In the genomic region with DNA sequence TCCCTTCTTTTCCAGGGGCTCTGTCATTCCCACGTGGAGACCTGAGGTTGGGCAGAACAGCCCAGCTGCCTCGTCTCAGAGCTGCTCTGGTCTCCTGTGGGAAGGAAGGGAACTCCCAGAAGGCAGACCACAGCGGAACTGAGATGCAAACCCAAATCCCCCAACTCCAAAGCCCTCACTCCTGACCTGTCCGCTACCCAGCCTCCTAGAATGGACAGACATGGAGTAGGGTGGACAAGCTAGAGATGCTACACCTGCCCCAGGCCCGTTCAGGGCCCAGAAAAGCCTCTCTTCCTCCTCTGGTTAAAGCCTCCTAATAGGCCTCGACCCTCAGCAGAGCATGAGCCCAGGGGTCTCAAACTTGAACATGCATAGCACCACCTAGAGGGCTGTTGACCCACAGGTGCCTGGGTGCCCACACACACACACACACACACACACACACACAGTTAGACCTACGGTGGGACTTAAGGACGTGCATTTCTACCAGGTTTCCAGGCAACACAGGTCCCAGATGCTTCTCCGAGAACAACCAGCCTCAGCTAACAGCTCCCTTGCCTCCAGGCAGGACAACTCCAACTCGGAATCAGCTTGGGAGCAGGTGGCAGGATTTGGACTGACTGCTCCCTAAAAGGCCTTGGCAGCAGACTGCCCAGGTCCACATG, we compare ENCODE assay signal across 12 cellular contexts.
DNase-seq lines count a peak whose midpoint lies in the region; ATAC-seq and TF ChIP-seq lines count a peak whose summit lies in the region.
"Had no signal": no experiment of that assay in that cellular context is flagged by ENCODE, and none has a peak within 500 bp of the region (broad histone marks: within the 10 kb centered on the region; RNA-seq: fewer than 3 reads in every experiment).

No MANE protein-coding gene starts in this region.

- H3K4me3 Mint-ChIP-seq in WTC11 = no peak overlapping the region

- H3K23ac ChIP-seq in mesendoderm (ENCODE audit: low read length) = no peak overlapping the region

- no peaks in the 10 kb centered on the region for H3K27me3 ChIP-seq in mesendoderm (ENCODE audit: insufficient read depth, low read length, poor library complexity)
- H3K27me3 ChIP-seq in tibial artery = no peaks in the 10 kb centered on the region

- no peak overlapping the region for H3K27ac Mint-ChIP-seq in WTC11

- no peaks in the 10 kb centered on the region for H3K79me2 ChIP-seq in mesendoderm (ENCODE audit: control insufficient read depth, insufficient read depth, low read length)

- no peaks in the 10 kb centered on the region for H3K36me3 Mint-ChIP-seq in WTC11

- H2BK120ac ChIP-seq in mesendoderm (ENCODE audit: low read depth, low read length) = no peak overlapping the region

- H3K79me1 ChIP-seq in mesendoderm (ENCODE audit: low read length) = no peaks in the 10 kb centered on the region

- peak; percentile 20 for DNase-seq in NAMALWA (ENCODE audit: low spot score)
- peak; percentile 13 for DNase-seq in dermis blood vessel endothelial cell
- DNase-seq in mesendoderm = peak; percentile 27
- DNase-seq in tibial artery = peak in 1 of 2 donors; percentile 53
- no peak for DNase-seq in WTC11 (ENCODE audit: low spot score)
- no peak for DNase-seq in glomerular visceral epithelial cell (ENCODE audit: extremely low spot score)
- no peak for DNase-seq in stimulated activated naive CD4-positive, alpha-beta T cell treated with Interleukin-2 at 50 U/mL for 16 hours (lab: John Stamatoyannopoulos, UW)
- DNase-seq: cerebellar nuclear complex, DMS153, NCI-H2081, PC-9, T1000 had no signal

- H2BK15ac ChIP-seq in mesendoderm (replicated peaks; ENCODE audit: low read depth) = no peak overlapping the region

- TF ChIP-seq CTCF in tibial artery (IDR thresholded peaks at IDR 0.05) (no peak), WTC11 (IDR thresholded peaks at IDR 0.05) (no peak)

- no peak overlapping the region for H3K18ac ChIP-seq in mesendoderm (ENCODE audit: low read length)

- no peak overlapping the region for H3K4ac ChIP-seq in mesendoderm (ENCODE audit: low read depth, low read length)

- peaks cover 7% of the 10 kb centered on the region for H3K27me3 Mint-ChIP-seq in WTC11 (ENCODE audit: low read depth)

- POLR2A ChIA-PET in WTC11 (lab: Charles Lee) = no interaction called here

- H2AK5ac ChIP-seq in mesendoderm (ENCODE audit: low read length) = no peak overlapping the region

- H4K5ac ChIP-seq in mesendoderm (ENCODE audit: low read length) = no peak overlapping the region

- H3K27ac ChIP-seq in mesendoderm (ENCODE audit: low read depth, low read length) (no peak overlapping the region), tibial artery (peak overlapping the region; percentile 95 to 98)
- H3K27ac ChIP-seq: PC-9 had no signal

- H3K4me2 ChIP-seq in mesendoderm (ENCODE audit: low read length) = no peak overlapping the region
- H3K4me2 ChIP-seq: PC-9 had no signal

- H3K4me1 Mint-ChIP-seq in WTC11 = peaks cover 20% of the 10 kb centered on the region

- H3K36me3 ChIP-seq in mesendoderm (ENCODE audit: control insufficient read depth, insufficient read depth, low read length) (no peaks in the 10 kb centered on the region), tibial artery (peaks cover 12 to 29% (median 15%) of the 10 kb centered on the region in 3 donors)

- H3K4me1 ChIP-seq in mesendoderm (ENCODE audit: control insufficient read depth, low read depth, low read length) (peaks cover 8% of the 10 kb centered on the region), tibial artery (peaks cover 35 to 100% (median 100%) of the 10 kb centered on the region in 4 donors)

- ATAC-seq in WTC11 = no peak

- H3K9ac ChIP-seq in mesendoderm (ENCODE audit: low read length) = no peak overlapping the region

- no CpG with 5 or more reads among the region's 10 CpGs for whole genome bisulfite sequencing in mesendoderm (ENCODE audit: extremely low coverage, insufficient coverage, low lambda C conversion rate)

- H2BK5ac ChIP-seq in mesendoderm (ENCODE audit: low read length) = no peak overlapping the region

- H4K8ac ChIP-seq in mesendoderm (ENCODE audit: low read depth, low read length) = no peak overlapping the region

- CTCF ChIA-PET in WTC11 (lab: Charles Lee) = interaction anchor here (1.5 to 3.9 kb wide), 5 partner anchors 9 to 165 kb away, joined by 4 to 23 read pairs (median 6); no protein-coding TSS in a partner anchor

- H3K56ac ChIP-seq in mesendoderm (ENCODE audit: low read length) = no peak overlapping the region

- H3K4me3 ChIP-seq in mesendoderm (ENCODE audit: low read length) (no peak overlapping the region), tibial artery (peak overlapping the region in 1 of 2 donors; percentile 3)
- H3K4me3 ChIP-seq: PC-9 had no signal

- H3K9me3 Mint-ChIP-seq in WTC11 = no peaks in the 10 kb centered on the region

- H3K9me3 ChIP-seq in tibial artery = no peaks in the 10 kb centered on the region

- intact Hi-C loops in tibial artery (cut with DNase I; ENCODE audit: low total_unique reads) = no loop called here

TF ChIP-seq in WTC11, 78 proteins besides CTCF, POLR2A, EP300 and RAD21:
- TF ChIP-seq, protein P1, sequence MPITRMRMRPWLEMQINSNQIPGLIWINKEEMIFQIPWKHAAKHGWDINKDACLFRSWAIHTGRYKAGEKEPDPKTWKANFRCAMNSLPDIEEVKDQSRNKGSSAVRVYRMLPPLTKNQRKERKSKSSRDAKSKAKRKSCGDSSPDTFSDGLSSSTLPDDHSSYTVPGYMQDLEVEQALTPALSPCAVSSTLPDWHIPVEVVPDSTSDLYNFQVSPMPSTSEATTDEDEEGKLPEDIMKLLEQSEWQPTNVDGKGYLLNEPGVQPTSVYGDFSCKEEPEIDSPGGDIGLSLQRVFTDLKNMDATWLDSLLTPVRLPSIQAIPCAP (CRISPR knock-in tag; IDR thresholded peaks at IDR 0.05) = no peak
- no peak for TF ChIP-seq ZNF232 (CRISPR knock-in tag; IDR thresholded peaks at IDR 0.05)
- no peak for TF ChIP-seq SMAD4 (CRISPR knock-in tag; IDR thresholded peaks at IDR 0.05)
- no peak for TF ChIP-seq ZBTB21 (CRISPR knock-in tag; IDR thresholded peaks at IDR 0.05; ENCODE audit: borderline replicate concordance)
- TF ChIP-seq, protein P2, sequence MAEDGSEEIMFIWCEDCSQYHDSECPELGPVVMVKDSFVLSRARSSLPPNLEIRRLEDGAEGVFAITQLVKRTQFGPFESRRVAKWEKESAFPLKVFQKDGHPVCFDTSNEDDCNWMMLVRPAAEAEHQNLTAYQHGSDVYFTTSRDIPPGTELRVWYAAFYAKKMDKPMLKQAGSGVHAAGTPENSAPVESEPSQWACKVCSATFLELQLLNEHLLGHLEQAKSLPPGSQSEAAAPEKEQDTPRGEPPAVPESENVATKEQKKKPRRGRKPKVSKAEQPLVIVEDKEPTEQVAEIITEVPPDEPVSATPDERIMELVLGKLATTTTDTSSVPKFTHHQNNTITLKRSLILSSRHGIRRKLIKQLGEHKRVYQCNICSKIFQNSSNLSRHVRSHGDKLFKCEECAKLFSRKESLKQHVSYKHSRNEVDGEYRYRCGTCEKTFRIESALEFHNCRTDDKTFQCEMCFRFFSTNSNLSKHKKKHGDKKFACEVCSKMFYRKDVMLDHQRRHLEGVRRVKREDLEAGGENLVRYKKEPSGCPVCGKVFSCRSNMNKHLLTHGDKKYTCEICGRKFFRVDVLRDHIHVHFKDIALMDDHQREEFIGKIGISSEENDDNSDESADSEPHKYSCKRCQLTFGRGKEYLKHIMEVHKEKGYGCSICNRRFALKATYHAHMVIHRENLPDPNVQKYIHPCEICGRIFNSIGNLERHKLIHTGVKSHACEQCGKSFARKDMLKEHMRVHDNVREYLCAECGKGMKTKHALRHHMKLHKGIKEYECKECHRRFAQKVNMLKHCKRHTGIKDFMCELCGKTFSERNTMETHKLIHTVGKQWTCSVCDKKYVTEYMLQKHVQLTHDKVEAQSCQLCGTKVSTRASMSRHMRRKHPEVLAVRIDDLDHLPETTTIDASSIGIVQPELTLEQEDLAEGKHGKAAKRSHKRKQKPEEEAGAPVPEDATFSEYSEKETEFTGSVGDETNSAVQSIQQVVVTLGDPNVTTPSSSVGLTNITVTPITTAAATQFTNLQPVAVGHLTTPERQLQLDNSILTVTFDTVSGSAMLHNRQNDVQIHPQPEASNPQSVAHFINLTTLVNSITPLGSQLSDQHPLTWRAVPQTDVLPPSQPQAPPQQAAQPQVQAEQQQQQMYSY (CRISPR knock-in tag; IDR thresholded peaks at IDR 0.05) = no peak
- TF ChIP-seq NFYB (CRISPR knock-in tag; conservative IDR thresholded peaks at IDR 0.05; ENCODE audit: low read depth) = no peak

Comparison
In these comparisons a context has a peak if more than half of its experiments do, and no peak if none do; other contexts are left out.
1. DNase-seq: peak in NAMALWA (single experiment), dermis blood vessel endothelial cell (single experiment) and mesendoderm (single experiment); none in WTC11 (single experiment), glomerular visceral epithelial cell (single experiment) and stimulated activated naive CD4-positive, alpha-beta T cell treated with Interleukin-2 at 50 U/mL for 16 hours (single experiment).